15 cellular contexts compared by ENCODE assay signal in the genomic region with DNA sequence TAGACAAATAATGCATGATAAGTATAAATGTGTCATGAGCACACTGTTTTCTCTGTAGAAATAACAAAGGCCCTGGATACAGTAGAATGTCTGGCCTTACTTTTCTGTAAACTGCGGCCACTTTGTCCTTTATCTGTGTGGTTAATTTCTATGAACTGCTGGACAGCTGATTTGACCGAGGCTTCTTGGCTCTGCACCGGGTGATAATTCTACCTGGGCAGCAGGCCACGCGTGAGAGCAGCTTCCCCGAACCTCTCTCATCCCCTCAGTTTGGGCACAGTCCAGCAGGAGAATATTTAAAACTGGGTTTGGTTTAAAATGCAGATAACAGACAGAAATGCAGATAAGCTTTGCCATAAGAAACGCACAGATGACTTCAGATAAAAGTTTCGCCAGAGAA.
"Had no signal": no experiment of that assay in that cellular context is flagged by ENCODE, and none has a peak within 500 bp of the region (broad histone marks: within the 10 kb centered on the region; RNA-seq: fewer than 3 reads in every experiment).

No MANE protein-coding gene starts in this region.

- H3K4me1 ChIP-seq: adrenal gland, thyroid gland, upper lobe of right lung had no signal

- H2AFZ ChIP-seq: neural progenitor cell had no signal

- H3K27me3 ChIP-seq: adrenal gland, neural progenitor cell, thyroid gland, upper lobe of right lung had no signal

- H3K27me3 Mint-ChIP-seq: activated naive CD8-positive, alpha-beta T cell had no signal

- H3K27ac ChIP-seq: adrenal gland, neural progenitor cell, thyroid gland, upper lobe of right lung had no signal

- ATAC-seq: upper lobe of right lung had no signal

- H3K9me3 Mint-ChIP-seq: activated T-helper 17 cell treated with anti-CD3 and anti-CD28 coated beads, Interleukin-2, amount 50 U/mL, for 72 hours; dendritic cell treated with granulocyte-macrophage colony-stimulating factor and Interleukin-4, amounts not matched to agents 40 ng/mL and 50 ng/mL, for 4 days; immature natural killer cell; stimulated activated naive CD8-positive, alpha-beta T cell treated with anti-CD3 and anti-CD28 coated beads, Interleukin-15, Interleukin-2, amounts not matched to agents 100 ng/mL and 50 ng/mL, for 24 hours had no signal

- H3K9me3 ChIP-seq: adrenal gland, SK-N-SH, thyroid gland, upper lobe of right lung had no signal

- DNase-seq: activated T-cell treated with anti-CD3 and anti-CD28 coated beads, Interleukin-2, amount 50 U/mL, for 1 hour; adrenal gland; effector CD4-positive, alpha-beta T cell; foreskin fibroblast; immature natural killer cell; retina; SK-N-SH; stimulated activated CD4-positive, alpha-beta T cell treated with anti-CD3 and anti-CD28 coated beads, Interleukin-4, amount 100 ng/mL, for 4 hours; thyroid gland; upper lobe of right lung had no signal

- H3K4me3 Mint-ChIP-seq: activated naive CD8-positive, alpha-beta T cell; activated T-helper 17 cell treated with anti-CD3 and anti-CD28 coated beads, Interleukin-2, amount 50 U/mL, for 72 hours; dendritic cell treated with granulocyte-macrophage colony-stimulating factor and Interleukin-4, amounts not matched to agents 40 ng/mL and 50 ng/mL, for 4 days; immature natural killer cell; neural progenitor cell; stimulated activated naive CD8-positive, alpha-beta T cell treated with anti-CD3 and anti-CD28 coated beads, Interleukin-15, Interleukin-2, amounts not matched to agents 100 ng/mL and 50 ng/mL, for 24 hours had no signal

- H3K27ac Mint-ChIP-seq: activated naive CD8-positive, alpha-beta T cell; dendritic cell treated with granulocyte-macrophage colony-stimulating factor and Interleukin-4, amounts not matched to agents 40 ng/mL and 50 ng/mL, for 4 days; immature natural killer cell; neural progenitor cell had no signal

- H3K9ac ChIP-seq: neural progenitor cell, SK-N-SH had no signal

- H3K4me2 ChIP-seq: neural progenitor cell, SK-N-SH had no signal

- H3K4me1 Mint-ChIP-seq: immature natural killer cell had no signal
